13 cellular contexts compared by ENCODE assay signal in the genomic region with DNA sequence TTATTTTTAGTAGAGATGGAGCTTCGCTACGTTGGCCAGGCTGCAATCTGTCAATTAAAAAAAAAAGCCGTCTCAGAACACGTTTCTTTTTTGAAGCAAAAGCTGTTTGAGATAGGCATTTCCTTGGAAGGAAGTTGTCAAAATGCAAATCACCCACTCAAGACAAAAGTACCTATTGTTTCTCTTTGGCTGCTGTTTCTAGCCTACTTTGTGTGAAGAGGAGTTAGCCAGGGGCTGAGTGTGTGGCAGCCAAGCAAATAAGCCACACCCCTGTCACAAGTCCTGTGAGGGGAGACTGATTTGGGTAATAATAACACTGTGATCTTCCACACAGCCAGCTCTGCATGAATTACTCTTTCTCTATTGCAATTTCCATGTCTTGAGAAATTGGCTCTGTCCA. TPM values are rescaled to one million over a fixed set of nuclear protein-coding genes. Genes with fewer than 3 reads are reported as not detected.
A peak's percentile ranks its signal among the peaks of the same experiment; 100 is the strongest.
DNase-seq lines count a peak whose midpoint lies in the region; ATAC-seq and TF ChIP-seq lines count a peak whose summit lies in the region.
"Had no signal": no experiment of that assay in that cellular context is flagged by ENCODE, and none has a peak within 500 bp of the region (broad histone marks: within the 10 kb centered on the region; RNA-seq: fewer than 3 reads in every experiment).

No MANE protein-coding gene starts in this region.

- H3K79me2 ChIP-seq in neural progenitor cell (ENCODE audit: low read depth), result no peaks in the 10 kb centered on the region
- H3K79me2 ChIP-seq in smooth muscle cell (ENCODE audit: low read depth), result no peaks in the 10 kb centered on the region

- H2AFZ ChIP-seq in neural progenitor cell (replicated peaks) (no peak overlapping the region), smooth muscle cell (ENCODE audit: low read depth) (no peak overlapping the region)

- peaks cover 2% of the 10 kb centered on the region for H3K36me3 Mint-ChIP-seq in neural progenitor cell

- H3K27ac Mint-ChIP-seq in neural progenitor cell, result no peak overlapping the region
- H3K27ac Mint-ChIP-seq in stimulated activated naive CD8-positive, alpha-beta T cell treated with anti-CD3 and anti-CD28 coated beads, Interleukin-15, amount 100 ng/mL, for 72 hours, result no peak overlapping the region

- H3K4me2 ChIP-seq in neural progenitor cell (peak overlapping the region; percentile 0), smooth muscle cell (no peak overlapping the region)

- peaks cover 7% of the 10 kb centered on the region for H3K4me1 Mint-ChIP-seq in neural progenitor cell
- no peaks in the 10 kb centered on the region for H3K4me1 Mint-ChIP-seq in stimulated activated naive CD8-positive, alpha-beta T cell treated with anti-CD3 and anti-CD28 coated beads, Interleukin-15, amount 100 ng/mL, for 72 hours

- no peak for TF ChIP-seq POLR2A in upper lobe of left lung (IDR thresholded peaks at IDR 0.05)

- H3K27me3 Mint-ChIP-seq in neural progenitor cell (ENCODE audit: insufficient read depth, low read depth), result peaks cover 8% of the 10 kb centered on the region
- H3K27me3 Mint-ChIP-seq in stimulated activated naive CD8-positive, alpha-beta T cell treated with anti-CD3 and anti-CD28 coated beads, Interleukin-15, amount 100 ng/mL, for 72 hours, result no peaks in the 10 kb centered on the region

- TF ChIP-seq EP300 in upper lobe of left lung (IDR thresholded peaks at IDR 0.05), result no peak

- no peaks in the 10 kb centered on the region for H3K27me3 ChIP-seq in neural progenitor cell
- no peaks in the 10 kb centered on the region for H3K27me3 ChIP-seq in smooth muscle cell (ENCODE audit: low read depth)
- no peaks in the 10 kb centered on the region for H3K27me3 ChIP-seq in upper lobe of left lung
- H3K27me3 ChIP-seq: suprapubic skin had no signal

- H3K4me3 ChIP-seq in neural progenitor cell (no peak overlapping the region), smooth muscle cell (no peak overlapping the region), upper lobe of left lung (no peak overlapping the region)
- H3K4me3 ChIP-seq: suprapubic skin had no signal

- H3K36me3 ChIP-seq in neural progenitor cell (no peaks in the 10 kb centered on the region), smooth muscle cell (ENCODE audit: low read depth) (no peaks in the 10 kb centered on the region), upper lobe of left lung (no peaks in the 10 kb centered on the region)
- H3K36me3 ChIP-seq: suprapubic skin had no signal

- TF ChIP-seq CTCF in neural progenitor cell (IDR thresholded peaks at IDR 0.05) (no peak), smooth muscle cell (IDR thresholded peaks at IDR 0.05; ENCODE audit: borderline replicate concordance, insufficient read depth, poor library complexity, severe bottlenecking) (no peak), upper lobe of left lung (IDR thresholded peaks at IDR 0.05) (no peak)

- H3K4me3 Mint-ChIP-seq in neural progenitor cell, result no peak overlapping the region
- no peak overlapping the region for H3K4me3 Mint-ChIP-seq in stimulated activated naive CD8-positive, alpha-beta T cell treated with anti-CD3 and anti-CD28 coated beads, Interleukin-15, amount 100 ng/mL, for 72 hours

- H3K4me1 ChIP-seq in neural progenitor cell, result peaks cover 21% of the 10 kb centered on the region
- H3K4me1 ChIP-seq in smooth muscle cell (ENCODE audit: low read depth), result peaks cover 5% of the 10 kb centered on the region
- no peaks in the 10 kb centered on the region for H3K4me1 ChIP-seq in upper lobe of left lung
- H3K4me1 ChIP-seq: suprapubic skin had no signal

- peak; percentile 44 for DNase-seq in NCI-H526 treated with DMSO at 0.1 percent for 48 hours (lab: John Stamatoyannopoulos, UW)
- DNase-seq in neural progenitor cell (ENCODE audit: low spot score), result peak; percentile 39
- no peak for DNase-seq in stimulated activated naive CD8-positive, alpha-beta T cell treated with anti-CD3 and anti-CD28 coated beads, Interleukin-15, amount 100 ng/mL, for 72 hours
- no peak for DNase-seq in smooth muscle cell (lab: John Stamatoyannopoulos, UW; ENCODE audit: unreplicated experiment)
- DNase-seq in NCI-H1694 treated with DMSO at 0.1 percent for 48 hours (lab: John Stamatoyannopoulos, UW), result no peak
- no peak for DNase-seq in upper lobe of left lung
- DNase-seq: activated naive CD4-positive, alpha-beta T cell treated with anti-CD3 and anti-CD28 coated beads, Interleukin-2, amount 50 U/mL, for 16 hours; IMR-90; NCI-H2171 had no signal

- H3K9me3 Mint-ChIP-seq in neural progenitor cell, result peaks cover 18% of the 10 kb centered on the region
- no peaks in the 10 kb centered on the region for H3K9me3 Mint-ChIP-seq in stimulated activated naive CD8-positive, alpha-beta T cell treated with anti-CD3 and anti-CD28 coated beads, Interleukin-15, amount 100 ng/mL, for 72 hours

- H3F3A ChIP-seq in neural progenitor cell (ENCODE audit: low read depth) (peaks cover 5% of the 10 kb centered on the region), smooth muscle cell (ENCODE audit: low read depth) (no peaks in the 10 kb centered on the region)

- no peaks in the 10 kb centered on the region for H4K20me1 ChIP-seq in neural progenitor cell (ENCODE audit: low read depth)
- no peaks in the 10 kb centered on the region for H4K20me1 ChIP-seq in smooth muscle cell (ENCODE audit: low read depth)

- H3K9ac ChIP-seq in neural progenitor cell (no peak overlapping the region), smooth muscle cell (ENCODE audit: low read depth) (no peak overlapping the region)

- H3K27ac ChIP-seq in neural progenitor cell (no peak overlapping the region), smooth muscle cell (ENCODE audit: low read depth) (no peak overlapping the region), upper lobe of left lung (no peak overlapping the region)
- H3K27ac ChIP-seq: suprapubic skin had no signal

- H3K9me3 ChIP-seq in neural progenitor cell (ENCODE audit: low read depth) (no peaks in the 10 kb centered on the region), smooth muscle cell (replicated peaks; ENCODE audit: low read depth) (no peaks in the 10 kb centered on the region), upper lobe of left lung (no peaks in the 10 kb centered on the region)

- WGBS in smooth muscle cell (ENCODE audit: low lambda C conversion rate), result 47% methylated on average over 4 of the region's 4 CpGs
- 30 to 37% methylated on average over 4 of the region's 4 CpGs for WGBS in upper lobe of left lung, 2 donors

- ATAC-seq in GM18868 (IDR thresholded peaks at IDR 0.05; ENCODE audit: unreplicated experiment), result peak; percentile 92
- peak; percentile 74 for ATAC-seq in HG02571 (IDR thresholded peaks at IDR 0.05; ENCODE audit: unreplicated experiment)
- ATAC-seq in stimulated activated naive CD8-positive, alpha-beta T cell treated with anti-CD3 and anti-CD28 coated beads, Interleukin-15, amount 100 ng/mL, for 72 hours, result no peak
- ATAC-seq in upper lobe of left lung (ENCODE audit: low FRiP score in 2 of 2), result no peak
- ATAC-seq: Right ventricle myocardium inferior had no signal

RNA-seq across cellular contexts. Expression of gene CDCA7, which starts 47.4 kb away (rescaled TPM):
- total RNA-seq in neural progenitor cell (ENCODE audit: low replicate concordance) (31.4 and 36.8 TPM in 2 replicates), smooth muscle cell (3.7 and 7.3 TPM in 2 replicates), upper lobe of left lung (1 to 10 TPM in 3 of 6 donors, under 1 TPM in 2, not detected in 1; 0.46 to 3.1 (median 1.0) TPM)
- 2.2 and 2.7 TPM in 2 replicates for polyA plus RNA-seq in smooth muscle cell

Comparison
In these comparisons a context has a peak if more than half of its experiments do, and no peak if none do; other contexts are left out.
1. ATAC-seq: peak in GM18868 (single experiment) and HG02571 (single experiment); none in stimulated activated naive CD8-positive, alpha-beta T cell treated with anti-CD3 and anti-CD28 coated beads, Interleukin-15, amount 100 ng/mL, for 72 hours (single experiment) and upper lobe of left lung (0 of 2).
2. DNase-seq: peak in NCI-H526 treated with DMSO at 0.1 percent for 48 hours (single experiment) and neural progenitor cell (single experiment); none in stimulated activated naive CD8-positive, alpha-beta T cell treated with anti-CD3 and anti-CD28 coated beads, Interleukin-15, amount 100 ng/mL, for 72 hours (0 of 2), smooth muscle cell (single experiment), NCI-H1694 treated with DMSO at 0.1 percent for 48 hours (single experiment) and upper lobe of left lung (0 of 2).